In the genomic region with DNA sequence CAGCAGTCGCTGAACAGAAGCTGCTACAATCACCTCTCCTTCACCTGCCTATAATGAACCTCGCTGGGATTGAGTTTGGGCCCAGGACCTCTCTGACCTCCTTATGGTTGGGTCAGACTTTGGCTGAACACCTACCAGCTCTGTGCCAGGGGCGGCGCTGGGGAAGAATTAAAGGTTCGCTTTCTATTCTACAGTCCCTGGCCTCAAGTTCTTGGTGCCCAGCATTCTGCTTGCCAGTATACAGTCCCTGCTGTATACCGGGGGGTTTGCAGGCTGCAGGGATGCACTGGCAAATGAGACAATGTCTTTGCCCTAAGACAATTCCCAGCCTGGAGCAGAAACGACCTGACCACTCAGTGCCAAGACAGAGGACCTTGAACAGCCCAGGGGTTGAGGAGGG, we compare ENCODE assay signal across 9 cellular contexts. TPM values are rescaled to one million over a fixed set of nuclear protein-coding genes. Genes with fewer than 3 reads are reported as not detected.
DNase-seq lines count a peak whose midpoint lies in the region; TF ChIP-seq lines count a peak whose summit lies in the region.
"Had no signal": no experiment of that assay in that cellular context is flagged by ENCODE, and none has a peak within 500 bp of the region (broad histone marks: within the 10 kb centered on the region; RNA-seq: fewer than 3 reads in every experiment).

No MANE protein-coding gene starts in this region.

- TF ChIP-seq CTCF in CD14-positive monocyte (IDR thresholded peaks at IDR 0.05), result no peak
- 0 out of 2 replicates have a peak, but pooled peaks have one; percentile 4 for TF ChIP-seq CTCF in KMS-11 (conservative IDR thresholded peaks at IDR 0.05; ENCODE audit: low read depth, low read length)
- no peak for TF ChIP-seq CTCF in cardiac fibroblast (IDR thresholded peaks at IDR 0.05; ENCODE audit: low read depth, low read length)
- no peak for TF ChIP-seq CTCF in nephron progenitor cell (IDR thresholded peaks at IDR 0.05)
- no peak for TF ChIP-seq CTCF in brain microvascular endothelial cell (IDR thresholded peaks at IDR 0.05; ENCODE audit: low read depth, low read length, missing control alignments)

- in situ Hi-C loops in brain microvascular endothelial cell (cut with HindIII; ENCODE audit: low pct_ligation_motif_present, low sequenced_read_pairs), result no loop called here

- no peaks in the 10 kb centered on the region for H4K20me1 ChIP-seq in KMS-11 (ENCODE audit: insufficient read depth)

- H3K27ac Mint-ChIP-seq in CD14-positive monocyte (no peak overlapping the region), nephron progenitor cell (no peak overlapping the region)

- H3K27me3 Mint-ChIP-seq in CD14-positive monocyte (ENCODE audit: low read depth in 3 of 3) (peaks cover 10 to 27% (median 18%) of the 10 kb centered on the region in 3 donors), nephron progenitor cell (ENCODE audit: low read depth, poor library complexity) (peaks cover 41% of the 10 kb centered on the region)

- DNase-seq in CD14-positive monocyte (ENCODE audit: low spot score), result no peak
- no peak for DNase-seq in cardiac fibroblast (ENCODE audit: low read depth in 2 of 2)
- no peak for DNase-seq in nephron progenitor cell
- DNase-seq in posterior vena cava (ENCODE audit: low spot score), result no peak
- no peak for DNase-seq in brain microvascular endothelial cell
- DNase-seq in SKM-1 (lab: John Stamatoyannopoulos, UW; ENCODE audit: unreplicated experiment), result no peak
- DNase-seq in epidermal melanocyte (ENCODE audit: insufficient read length, low spot score), result no peak

- H3K4me2 ChIP-seq in KMS-11, result peak overlapping the region; percentile 90

- H3K4me1 Mint-ChIP-seq in CD14-positive monocyte, result peaks cover 15% of the 10 kb centered on the region
- H3K4me1 Mint-ChIP-seq in nephron progenitor cell, result peaks cover 34% of the 10 kb centered on the region

- H3K4me3 Mint-ChIP-seq in CD14-positive monocyte, result peak overlapping the region; percentile 63 to 73
- H3K4me3 Mint-ChIP-seq in nephron progenitor cell, result peak overlapping the region; percentile 70

- H3K9me3 Mint-ChIP-seq in CD14-positive monocyte (peaks cover 0 to 6% (median 0%) of the 10 kb centered on the region in 7 donors), nephron progenitor cell (no peaks in the 10 kb centered on the region)

- H3K27ac ChIP-seq in KMS-11 (no peak overlapping the region), brain microvascular endothelial cell (no peak overlapping the region)
- H3K27ac ChIP-seq: SJSA1 had no signal

- H3K36me3 ChIP-seq in KMS-11 (ENCODE audit: insufficient read depth), result no peaks in the 10 kb centered on the region
- H3K36me3 ChIP-seq in brain microvascular endothelial cell (replicated peaks), result no peaks in the 10 kb centered on the region
- H3K36me3 ChIP-seq: SJSA1 had no signal

- H3K36me3 Mint-ChIP-seq in CD14-positive monocyte (no peaks in the 10 kb centered on the region), nephron progenitor cell (ENCODE audit: low read depth) (no peaks in the 10 kb centered on the region)

- H2AFZ ChIP-seq in KMS-11 (ENCODE audit: low read depth), result peak overlapping the region; percentile 97

- peaks cover 44% of the 10 kb centered on the region for H3K4me1 ChIP-seq in KMS-11 (ENCODE audit: low read depth, poor library complexity, severe bottlenecking)

- H3K9ac ChIP-seq in KMS-11, result peak overlapping the region; percentile 29; the same call in 1 of the 2 replicates

- intact Hi-C loops in CD14-positive monocyte (cut with micrococcal nuclease) (loop anchor here in 1 of 2 donors (5.0 kb wide), 1 partner anchor 73 kb away; no protein-coding TSS in a partner anchor), posterior vena cava (cut with DNase I) (no loop called here)

- peaks cover 18% of the 10 kb centered on the region; the same call in 1 of the 2 replicates for H3K79me2 ChIP-seq in KMS-11 (ENCODE audit: insufficient read depth, low read depth)

- no peak overlapping the region for H3K4me3 ChIP-seq in KMS-11 (IDR thresholded peaks at IDR 0.05; ENCODE audit: insufficient read depth, low read depth, low read length)
- peak overlapping the region; percentile 67 to 69 for H3K4me3 ChIP-seq in cardiac fibroblast (replicated peaks in 1 of 2; ENCODE audit: low read depth in 2 of 2, low read length in 2 of 2)
- no peak overlapping the region for H3K4me3 ChIP-seq in brain microvascular endothelial cell (ENCODE audit: low read depth, low read length)

- H3K27me3 ChIP-seq in KMS-11 (ENCODE audit: insufficient read depth, low read depth) (no peaks in the 10 kb centered on the region), brain microvascular endothelial cell (replicated peaks) (peaks cover 10% of the 10 kb centered on the region)

RNA-seq across cellular contexts. Expression of gene STRBP, which starts 0.9 kb away (rescaled TPM):
- 1 to 10 TPM; 1.9 TPM for polyA plus RNA-seq in CD14-positive monocyte
- total RNA-seq in posterior vena cava, result 1 to 10 TPM; 3.7 to 7.9 TPM

Comparison
In these comparisons a context has a peak if more than half of its experiments do, and no peak if none do; other contexts are left out.
1. H3K4me3 ChIP-seq: peak in cardiac fibroblast (2 of 2); none in KMS-11 (single experiment) and brain microvascular endothelial cell (single experiment).